ENCODE assay signal across 11 cellular contexts in the genomic region with DNA sequence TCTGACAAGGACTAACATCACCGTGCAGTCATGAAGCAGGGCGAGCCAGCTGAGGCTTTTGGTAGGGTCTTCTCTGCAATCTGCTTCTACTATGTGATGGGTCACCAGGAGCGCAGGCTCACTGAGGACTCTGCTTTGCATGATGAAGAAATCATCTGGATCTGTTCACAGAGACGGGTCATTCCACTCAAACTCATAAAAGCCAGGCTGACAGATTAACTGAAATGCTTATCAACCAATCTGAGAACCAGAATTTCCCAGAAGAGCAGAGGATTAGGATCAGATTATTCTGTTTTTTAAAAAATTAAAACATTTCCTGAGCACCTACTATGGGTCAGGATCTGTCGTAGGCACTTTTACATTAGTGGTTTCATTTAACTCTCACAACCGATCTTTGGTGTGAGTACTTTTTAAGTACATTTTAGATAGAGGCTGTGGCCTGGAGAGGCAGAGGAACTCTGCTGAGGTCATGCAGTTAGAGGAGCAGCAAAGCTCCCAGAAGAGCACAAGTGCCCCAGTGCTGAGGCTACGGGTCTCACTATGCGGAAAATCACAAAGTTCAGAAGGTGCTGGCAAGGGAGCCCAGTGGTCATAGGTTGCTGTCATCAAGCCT.
A peak's percentile ranks its signal among the peaks of the same experiment; 100 is the strongest.
DNase-seq lines count a peak whose midpoint lies in the region; ATAC-seq and TF ChIP-seq lines count a peak whose summit lies in the region.
"Had no signal": no experiment of that assay in that cellular context is flagged by ENCODE, and none has a peak within 500 bp of the region (broad histone marks: within the 10 kb centered on the region; RNA-seq: fewer than 3 reads in every experiment).

No MANE protein-coding gene starts in this region.

- H3K27me3 ChIP-seq in upper lobe of left lung = no peaks in the 10 kb centered on the region

- intact Hi-C loops in Right ventricle myocardium inferior (cut with DNase I) (no loop called here), cardiac septum (cut with DNase I) (no loop called here)
- intact Hi-C loops in activated T-helper 1 cell treated with anti-CD3 and anti-CD28 coated beads, Interleukin-12 subunit alpha, Interleukin-12 subunit beta, Interleukin-2, Interleukin-4 antibody, amounts not matched to agents 30 ng/mL and 10 ng/mL and 1 ng/mL, durations not matched to agents 14 hours and 24 hours and 36 hours (cut with micrococcal nuclease) = loop anchor here (1.0 to 5.0 kb wide), 3 partner anchors 8 to 235 kb away; no protein-coding TSS in a partner anchor

- H3K36me3 ChIP-seq in upper lobe of left lung = no peaks in the 10 kb centered on the region

- no peaks in the 10 kb centered on the region for H3K9me3 Mint-ChIP-seq in activated T-helper 1 cell treated with anti-CD3 and anti-CD28 coated beads, Interleukin-12 subunit alpha, Interleukin-12 subunit beta, Interleukin-2, Interleukin-4 antibody, amounts not matched to agents 30 ng/mL and 10 ng/mL and 1 ng/mL, durations not matched to agents 14 hours and 24 hours and 36 hours
- H3K9me3 Mint-ChIP-seq in memory B cell = no peaks in the 10 kb centered on the region

- peaks cover 70% of the 10 kb centered on the region for H3K4me1 Mint-ChIP-seq in activated T-helper 1 cell treated with anti-CD3 and anti-CD28 coated beads, Interleukin-12 subunit alpha, Interleukin-12 subunit beta, Interleukin-2, Interleukin-4 antibody, amounts not matched to agents 30 ng/mL and 10 ng/mL and 1 ng/mL, durations not matched to agents 14 hours and 24 hours and 36 hours (ENCODE audit: low read depth)
- H3K4me1 Mint-ChIP-seq in memory B cell = peaks cover 35% of the 10 kb centered on the region

- H3K27me3 Mint-ChIP-seq in activated T-helper 1 cell treated with anti-CD3 and anti-CD28 coated beads, Interleukin-12 subunit alpha, Interleukin-12 subunit beta, Interleukin-2, Interleukin-4 antibody, amounts not matched to agents 30 ng/mL and 10 ng/mL and 1 ng/mL, durations not matched to agents 14 hours and 24 hours and 36 hours (ENCODE audit: insufficient read depth) = no peaks in the 10 kb centered on the region
- no peaks in the 10 kb centered on the region for H3K27me3 Mint-ChIP-seq in memory B cell

- no peaks in the 10 kb centered on the region for H3K9me3 ChIP-seq in upper lobe of left lung

- peak overlapping the region in 3 of 4 donors; percentile 35 to 61 (median 46) for H3K27ac ChIP-seq in upper lobe of left lung
- H3K27ac ChIP-seq: HL-60 had no signal

- no peak for TF ChIP-seq POLR2A in upper lobe of left lung (IDR thresholded peaks at IDR 0.05)

- no peak for TF ChIP-seq CTCF in upper lobe of left lung (IDR thresholded peaks at IDR 0.05)

- peak overlapping the region; percentile 90 for H3K27ac Mint-ChIP-seq in activated T-helper 1 cell treated with anti-CD3 and anti-CD28 coated beads, Interleukin-12 subunit alpha, Interleukin-12 subunit beta, Interleukin-2, Interleukin-4 antibody, amounts not matched to agents 30 ng/mL and 10 ng/mL and 1 ng/mL, durations not matched to agents 14 hours and 24 hours and 36 hours
- peak overlapping the region; percentile 95 for H3K27ac Mint-ChIP-seq in memory B cell

- H3K36me3 Mint-ChIP-seq in activated T-helper 1 cell treated with anti-CD3 and anti-CD28 coated beads, Interleukin-12 subunit alpha, Interleukin-12 subunit beta, Interleukin-2, Interleukin-4 antibody, amounts not matched to agents 30 ng/mL and 10 ng/mL and 1 ng/mL, durations not matched to agents 14 hours and 24 hours and 36 hours (ENCODE audit: low read depth) = peaks cover 18% of the 10 kb centered on the region
- H3K36me3 Mint-ChIP-seq in memory B cell = peaks cover 2% of the 10 kb centered on the region

- DNase-seq in Right ventricle myocardium inferior (ENCODE audit: missing footprints) (no peak), cardiac septum (ENCODE audit: low spot score) (no peak), memory B cell (ENCODE audit: low spot score in 2 of 2) (no peak), upper lobe of left lung (no peak), dermis blood vessel endothelial cell (no peak), iPS-NIHi7 (ENCODE audit: extremely low spot score) (no peak), HCEC 1CT (no peak)
- DNase-seq in activated T-helper 1 cell treated with anti-CD3 and anti-CD28 coated beads, Interleukin-12 subunit alpha, Interleukin-12 subunit beta, Interleukin-2, Interleukin-4 antibody, amounts not matched to agents 30 ng/mL and 10 ng/mL and 1 ng/mL, durations not matched to agents 14 hours and 24 hours and 36 hours (ENCODE audit: low spot score) = no peak
- DNase-seq: C1 segment of cervical spinal cord; NK-92 treated with Interleukin-12 subunit alpha and Interleukin-12 subunit beta, amount 100 ng/mL, for 24 hours had no signal

- H3K4me3 ChIP-seq in upper lobe of left lung = no peak overlapping the region

- no peak for TF ChIP-seq EP300 in upper lobe of left lung (IDR thresholded peaks at IDR 0.05)

- peaks cover 31 to 42% (median 34%) of the 10 kb centered on the region in 4 donors for H3K4me1 ChIP-seq in upper lobe of left lung

- WGBS in upper lobe of left lung, 2 donors = 46 to 47% methylated on average over 8 of the region's 8 CpGs

- peak overlapping the region; percentile 78 for H3K4me3 Mint-ChIP-seq in activated T-helper 1 cell treated with anti-CD3 and anti-CD28 coated beads, Interleukin-12 subunit alpha, Interleukin-12 subunit beta, Interleukin-2, Interleukin-4 antibody, amounts not matched to agents 30 ng/mL and 10 ng/mL and 1 ng/mL, durations not matched to agents 14 hours and 24 hours and 36 hours
- peak overlapping the region; percentile 72 for H3K4me3 Mint-ChIP-seq in memory B cell

- ATAC-seq in Right ventricle myocardium inferior (peak; percentile 62), memory B cell (ENCODE audit: low read depth) (peak; percentile 29), upper lobe of left lung (ENCODE audit: low FRiP score in 2 of 2) (peak in 1 of 2 donors; percentile 68)
